1 cellular context compared by ENCODE assay signal in genomic region chr6:144264270-144265060, GRCh38.
TF ChIP-seq lines count a peak whose summit lies in the region.

No MANE protein-coding gene starts in this region.

TF ChIP-seq in HCT116, 20 proteins besides CTCF, POLR2A, EP300 and RAD21 (continued from another document):
- TF ChIP-seq EZH2phosphoT487 (IDR thresholded peaks at IDR 0.05; ENCODE audit: borderline replicate concordance), result no peak
- no peak for TF ChIP-seq ZBTB33 (IDR thresholded peaks at IDR 0.05; ENCODE audit: extremely low read depth, insufficient replicate concordance, low read length)
- peak; percentile 54 for TF ChIP-seq YY1 (IDR thresholded peaks at IDR 0.05; ENCODE audit: extremely low read depth, insufficient replicate concordance, low read depth, low read length)
- TF ChIP-seq ZFX (IDR thresholded peaks at IDR 0.05), result no peak
